Comparison of ENCODE assay signal across 1 cellular context in the genomic region with DNA sequence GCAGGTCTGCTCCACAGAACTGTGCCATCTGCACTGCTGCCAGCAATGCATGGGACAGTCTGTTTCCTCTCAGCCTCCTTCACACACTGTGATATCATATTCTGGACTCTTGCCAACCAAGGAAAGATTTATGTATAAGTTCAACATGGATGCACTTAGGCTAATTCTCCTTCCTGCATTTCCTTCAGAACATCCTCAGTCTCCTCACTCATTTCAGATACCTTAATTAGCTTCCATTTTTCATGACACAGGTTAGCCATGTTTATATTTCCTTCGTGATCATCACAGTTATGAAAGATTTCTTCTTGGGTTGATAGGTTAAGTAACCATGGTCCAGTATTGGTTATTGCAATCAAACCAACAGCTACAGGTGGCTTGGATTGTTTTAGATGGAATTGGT.
A peak's percentile ranks its signal among the peaks of the same experiment; 100 is the strongest.
TF ChIP-seq lines count a peak whose summit lies in the region.

No MANE protein-coding gene starts in this region.

TF ChIP-seq in K562, 482 proteins besides CTCF, POLR2A, EP300 and RAD21 (continued from another document and continues in another):
- TF ChIP-seq ETV5 (CRISPR knock-in tag; IDR thresholded peaks at IDR 0.05; ENCODE audit: low read depth) (no peak), ELF1 (tag; IDR thresholded peaks at IDR 0.05) (peak; percentile 24; the same call in 1 of the 2 replicates), ZNF717 (CRISPR knock-in tag; IDR thresholded peaks at IDR 0.05) (no peak), SLC30A9 (CRISPR knock-in tag; IDR thresholded peaks at IDR 0.05) (no peak), ZNF140 (CRISPR knock-in tag; IDR thresholded peaks at IDR 0.05) (peak; percentile 43; the same call in 1 of the 2 replicates), MECOM (CRISPR knock-in tag; IDR thresholded peaks at IDR 0.05) (peak; percentile 50; the same call in 1 of the 2 replicates), PRMT5 (CRISPR knock-in tag; IDR thresholded peaks at IDR 0.05) (no peak), ZNF311 (CRISPR knock-in tag; IDR thresholded peaks at IDR 0.05) (no peak), ZNF184 (CRISPR knock-in tag; IDR thresholded peaks at IDR 0.05) (no peak), TCF3 (CRISPR knock-in tag; IDR thresholded peaks at IDR 0.05) (no peak), KDM2B (CRISPR knock-in tag; IDR thresholded peaks at IDR 0.05) (no peak), SMAD3 (CRISPR knock-in tag; conservative IDR thresholded peaks at IDR 0.05) (peak; percentile 91), CAMTA2 (CRISPR knock-in tag; conservative IDR thresholded peaks at IDR 0.05) (no peak), ZNF766 (CRISPR knock-in tag; conservative IDR thresholded peaks at IDR 0.05) (peak; percentile 80), BACH1 (tag; IDR thresholded peaks at IDR 0.05) (peak; percentile 81), ZNF551 (CRISPR knock-in tag; IDR thresholded peaks at IDR 0.05) (no peak), HSF4 (CRISPR knock-in tag; IDR thresholded peaks at IDR 0.05; ENCODE audit: borderline replicate concordance) (peak; percentile 33; the same call in 1 of the 2 replicates), TCFL5 (CRISPR knock-in tag; conservative IDR thresholded peaks at IDR 0.05) (peak; percentile 84), ZNF146 (CRISPR knock-in tag; IDR thresholded peaks at IDR 0.05; ENCODE audit: unreplicated experiment) (no peak), ZNF695 (CRISPR knock-in tag; IDR thresholded peaks at IDR 0.05) (no peak), ZNF644 (tag; IDR thresholded peaks at IDR 0.05; ENCODE audit: low read depth) (peak; percentile 81; the same call in 1 of the 2 replicates), KAT7 (CRISPR knock-in tag; IDR thresholded peaks at IDR 0.05; ENCODE audit: borderline replicate concordance) (no peak), PHB (CRISPR knock-in tag; IDR thresholded peaks at IDR 0.05) (no peak), POLR2B (IDR thresholded peaks at IDR 0.05; ENCODE audit: low read depth, partially characterized antibody) (no peak), DNMT1 (IDR thresholded peaks at IDR 0.05) (no peak), SMARCE1 (IDR thresholded peaks at IDR 0.05) (no peak), ZNF583 (CRISPR knock-in tag; IDR thresholded peaks at IDR 0.05) (peak; percentile 93), NFIX (CRISPR knock-in tag; IDR thresholded peaks at IDR 0.05; ENCODE audit: low read depth) (peak; percentile 30; the same call in 1 of the 2 replicates), ZNF175 (CRISPR knock-in tag; IDR thresholded peaks at IDR 0.05; ENCODE audit: low read depth) (peak; percentile 85), MAFG (tag; conservative IDR thresholded peaks at IDR 0.05) (peak; percentile 36; the same call in 1 of the 2 replicates), ZNF197 (CRISPR knock-in tag; IDR thresholded peaks at IDR 0.05; ENCODE audit: low read depth) (peak; percentile 94), NR3C1 (CRISPR knock-in tag; IDR thresholded peaks at IDR 0.05) (no peak), NR4A1 (CRISPR knock-in tag; IDR thresholded peaks at IDR 0.05) (no peak), NR4A1 (tag; IDR thresholded peaks at IDR 0.05) (peak; percentile 96), ETV1 (tag; conservative IDR thresholded peaks at IDR 0.05; ENCODE audit: low read depth) (peak; percentile 72)
- TF ChIP-seq, protein P1, sequence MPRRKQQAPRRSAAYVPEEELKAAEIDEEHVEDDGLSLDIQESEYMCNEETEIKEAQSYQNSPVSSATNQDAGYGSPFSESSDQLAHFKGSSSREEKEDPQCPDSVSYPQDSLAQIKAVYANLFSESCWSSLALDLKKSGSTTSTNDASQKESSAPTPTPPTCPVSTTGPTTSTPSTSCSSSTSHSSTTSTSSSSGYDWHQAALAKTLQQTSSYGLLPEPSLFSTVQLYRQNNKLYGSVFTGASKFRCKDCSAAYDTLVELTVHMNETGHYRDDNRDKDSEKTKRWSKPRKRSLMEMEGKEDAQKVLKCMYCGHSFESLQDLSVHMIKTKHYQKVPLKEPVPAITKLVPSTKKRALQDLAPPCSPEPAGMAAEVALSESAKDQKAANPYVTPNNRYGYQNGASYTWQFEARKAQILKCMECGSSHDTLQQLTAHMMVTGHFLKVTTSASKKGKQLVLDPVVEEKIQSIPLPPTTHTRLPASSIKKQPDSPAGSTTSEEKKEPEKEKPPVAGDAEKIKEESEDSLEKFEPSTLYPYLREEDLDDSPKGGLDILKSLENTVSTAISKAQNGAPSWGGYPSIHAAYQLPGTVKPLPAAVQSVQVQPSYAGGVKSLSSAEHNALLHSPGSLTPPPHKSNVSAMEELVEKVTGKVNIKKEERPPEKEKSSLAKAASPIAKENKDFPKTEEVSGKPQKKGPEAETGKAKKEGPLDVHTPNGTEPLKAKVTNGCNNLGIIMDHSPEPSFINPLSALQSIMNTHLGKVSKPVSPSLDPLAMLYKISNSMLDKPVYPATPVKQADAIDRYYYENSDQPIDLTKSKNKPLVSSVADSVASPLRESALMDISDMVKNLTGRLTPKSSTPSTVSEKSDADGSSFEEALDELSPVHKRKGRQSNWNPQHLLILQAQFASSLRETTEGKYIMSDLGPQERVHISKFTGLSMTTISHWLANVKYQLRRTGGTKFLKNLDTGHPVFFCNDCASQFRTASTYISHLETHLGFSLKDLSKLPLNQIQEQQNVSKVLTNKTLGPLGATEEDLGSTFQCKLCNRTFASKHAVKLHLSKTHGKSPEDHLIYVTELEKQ (CRISPR knock-in tag; IDR thresholded peaks at IDR 0.05) = peak; percentile 65; the same call in 1 of the 2 replicates
- TF ChIP-seq, protein P2, sequence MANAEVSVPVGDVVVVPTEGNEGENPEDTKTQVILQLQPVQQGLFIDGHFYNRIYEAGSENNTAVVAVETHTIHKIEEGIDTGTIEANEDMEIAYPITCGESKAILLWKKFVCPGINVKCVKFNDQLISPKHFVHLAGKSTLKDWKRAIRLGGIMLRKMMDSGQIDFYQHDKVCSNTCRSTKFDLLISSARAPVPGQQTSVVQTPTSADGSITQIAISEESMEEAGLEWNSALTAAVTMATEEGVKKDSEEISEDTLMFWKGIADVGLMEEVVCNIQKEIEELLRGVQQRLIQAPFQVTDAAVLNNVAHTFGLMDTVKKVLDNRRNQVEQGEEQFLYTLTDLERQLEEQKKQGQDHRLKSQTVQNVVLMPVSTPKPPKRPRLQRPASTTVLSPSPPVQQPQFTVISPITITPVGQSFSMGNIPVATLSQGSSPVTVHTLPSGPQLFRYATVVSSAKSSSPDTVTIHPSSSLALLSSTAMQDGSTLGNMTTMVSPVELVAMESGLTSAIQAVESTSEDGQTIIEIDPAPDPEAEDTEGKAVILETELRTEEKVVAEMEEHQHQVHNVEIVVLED (CRISPR knock-in tag; IDR thresholded peaks at IDR 0.05) = 0 out of 2 replicates have a peak, but pooled peaks have one; percentile 16
- TF ChIP-seq, protein P3, sequence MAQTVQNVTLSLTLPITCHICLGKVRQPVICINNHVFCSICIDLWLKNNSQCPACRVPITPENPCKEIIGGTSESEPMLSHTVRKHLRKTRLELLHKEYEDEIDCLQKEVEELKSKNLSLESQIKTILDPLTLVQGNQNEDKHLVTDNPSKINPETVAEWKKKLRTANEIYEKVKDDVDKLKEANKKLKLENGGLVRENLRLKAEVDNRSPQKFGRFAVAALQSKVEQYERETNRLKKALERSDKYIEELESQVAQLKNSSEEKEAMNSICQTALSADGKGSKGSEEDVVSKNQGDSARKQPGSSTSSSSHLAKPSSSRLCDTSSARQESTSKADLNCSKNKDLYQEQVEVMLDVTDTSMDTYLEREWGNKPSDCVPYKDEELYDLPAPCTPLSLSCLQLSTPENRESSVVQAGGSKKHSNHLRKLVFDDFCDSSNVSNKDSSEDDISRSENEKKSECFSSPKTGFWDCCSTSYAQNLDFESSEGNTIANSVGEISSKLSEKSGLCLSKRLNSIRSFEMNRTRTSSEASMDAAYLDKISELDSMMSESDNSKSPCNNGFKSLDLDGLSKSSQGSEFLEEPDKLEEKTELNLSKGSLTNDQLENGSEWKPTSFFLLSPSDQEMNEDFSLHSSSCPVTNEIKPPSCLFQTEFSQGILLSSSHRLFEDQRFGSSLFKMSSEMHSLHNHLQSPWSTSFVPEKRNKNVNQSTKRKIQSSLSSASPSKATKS (CRISPR knock-in tag; IDR thresholded peaks at IDR 0.05) = no peak
- TF ChIP-seq, protein P4, sequence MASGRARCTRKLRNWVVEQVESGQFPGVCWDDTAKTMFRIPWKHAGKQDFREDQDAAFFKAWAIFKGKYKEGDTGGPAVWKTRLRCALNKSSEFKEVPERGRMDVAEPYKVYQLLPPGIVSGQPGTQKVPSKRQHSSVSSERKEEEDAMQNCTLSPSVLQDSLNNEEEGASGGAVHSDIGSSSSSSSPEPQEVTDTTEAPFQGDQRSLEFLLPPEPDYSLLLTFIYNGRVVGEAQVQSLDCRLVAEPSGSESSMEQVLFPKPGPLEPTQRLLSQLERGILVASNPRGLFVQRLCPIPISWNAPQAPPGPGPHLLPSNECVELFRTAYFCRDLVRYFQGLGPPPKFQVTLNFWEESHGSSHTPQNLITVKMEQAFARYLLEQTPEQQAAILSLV (tag; IDR thresholded peaks at IDR 0.05) = peak; percentile 78; the same call in 1 of the 2 replicates
- TF ChIP-seq, protein P5, sequence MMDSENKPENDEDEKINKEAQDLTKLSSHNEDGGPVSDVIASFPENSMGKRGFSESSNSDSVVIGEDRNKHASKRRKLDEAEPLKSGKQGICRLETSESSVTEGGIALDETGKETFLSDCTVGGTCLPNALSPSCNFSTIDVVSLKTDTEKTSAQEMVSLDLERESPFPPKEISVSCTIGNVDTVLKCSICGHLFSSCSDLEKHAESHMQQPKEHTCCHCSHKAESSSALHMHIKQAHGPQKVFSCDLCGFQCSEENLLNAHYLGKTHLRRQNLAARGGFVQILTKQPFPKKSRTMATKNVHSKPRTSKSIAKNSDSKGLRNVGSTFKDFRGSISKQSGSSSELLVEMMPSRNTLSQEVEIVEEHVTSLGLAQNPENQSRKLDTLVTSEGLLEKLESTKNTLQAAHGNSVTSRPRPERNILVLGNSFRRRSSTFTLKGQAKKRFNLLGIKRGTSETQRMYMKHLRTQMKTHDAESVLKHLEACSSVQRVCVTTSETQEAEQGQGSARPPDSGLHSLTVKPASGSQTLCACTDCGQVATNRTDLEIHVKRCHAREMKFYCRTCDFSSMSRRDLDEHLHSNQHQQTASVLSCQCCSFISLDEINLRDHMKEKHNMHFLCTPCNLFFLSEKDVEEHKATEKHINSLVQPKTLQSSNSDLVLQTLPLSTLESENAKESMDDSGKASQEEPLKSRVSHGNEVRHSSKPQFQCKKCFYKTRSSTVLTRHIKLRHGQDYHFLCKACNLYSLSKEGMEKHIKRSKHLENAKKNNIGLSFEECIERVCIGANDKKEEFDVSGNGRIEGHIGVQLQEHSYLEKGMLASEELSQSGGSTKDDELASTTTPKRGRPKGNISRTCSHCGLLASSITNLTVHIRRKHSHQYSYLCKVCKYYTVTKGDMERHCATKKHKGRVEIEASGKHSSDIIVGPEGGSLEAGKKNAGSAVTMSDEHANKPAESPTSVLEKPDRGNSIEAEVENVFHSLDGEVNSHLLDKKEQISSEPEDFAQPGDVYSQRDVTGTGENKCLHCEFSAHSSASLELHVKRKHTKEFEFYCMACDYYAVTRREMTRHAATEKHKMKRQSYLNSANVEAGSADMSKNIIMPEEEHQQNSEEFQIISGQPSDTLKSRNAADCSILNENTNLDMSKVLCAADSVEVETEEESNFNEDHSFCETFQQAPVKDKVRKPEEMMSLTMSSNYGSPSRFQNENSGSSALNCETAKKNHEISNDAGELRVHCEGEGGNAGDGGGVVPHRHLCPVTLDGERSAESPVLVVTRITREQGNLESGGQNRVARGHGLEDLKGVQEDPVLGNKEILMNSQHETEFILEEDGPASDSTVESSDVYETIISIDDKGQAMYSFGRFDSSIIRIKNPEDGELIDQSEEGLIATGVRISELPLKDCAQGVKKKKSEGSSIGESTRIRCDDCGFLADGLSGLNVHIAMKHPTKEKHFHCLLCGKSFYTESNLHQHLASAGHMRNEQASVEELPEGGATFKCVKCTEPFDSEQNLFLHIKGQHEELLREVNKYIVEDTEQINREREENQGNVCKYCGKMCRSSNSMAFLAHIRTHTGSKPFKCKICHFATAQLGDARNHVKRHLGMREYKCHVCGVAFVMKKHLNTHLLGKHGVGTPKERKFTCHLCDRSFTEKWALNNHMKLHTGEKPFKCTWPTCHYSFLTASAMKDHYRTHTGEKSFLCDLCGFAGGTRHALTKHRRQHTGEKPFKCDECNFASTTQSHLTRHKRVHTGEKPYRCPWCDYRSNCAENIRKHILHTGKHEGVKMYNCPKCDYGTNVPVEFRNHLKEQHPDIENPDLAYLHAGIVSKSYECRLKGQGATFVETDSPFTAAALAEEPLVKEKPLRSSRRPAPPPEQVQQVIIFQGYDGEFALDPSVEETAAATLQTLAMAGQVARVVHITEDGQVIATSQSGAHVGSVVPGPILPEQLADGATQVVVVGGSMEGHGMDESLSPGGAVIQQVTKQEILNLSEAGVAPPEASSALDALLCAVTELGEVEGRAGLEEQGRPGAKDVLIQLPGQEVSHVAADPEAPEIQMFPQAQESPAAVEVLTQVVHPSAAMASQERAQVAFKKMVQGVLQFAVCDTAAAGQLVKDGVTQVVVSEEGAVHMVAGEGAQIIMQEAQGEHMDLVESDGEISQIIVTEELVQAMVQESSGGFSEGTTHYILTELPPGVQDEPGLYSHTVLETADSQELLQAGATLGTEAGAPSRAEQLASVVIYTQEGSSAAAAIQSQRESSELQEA (IDR thresholded peaks at IDR 0.05; ENCODE audit: low read depth) = no peak
- TF ChIP-seq, protein P6, sequence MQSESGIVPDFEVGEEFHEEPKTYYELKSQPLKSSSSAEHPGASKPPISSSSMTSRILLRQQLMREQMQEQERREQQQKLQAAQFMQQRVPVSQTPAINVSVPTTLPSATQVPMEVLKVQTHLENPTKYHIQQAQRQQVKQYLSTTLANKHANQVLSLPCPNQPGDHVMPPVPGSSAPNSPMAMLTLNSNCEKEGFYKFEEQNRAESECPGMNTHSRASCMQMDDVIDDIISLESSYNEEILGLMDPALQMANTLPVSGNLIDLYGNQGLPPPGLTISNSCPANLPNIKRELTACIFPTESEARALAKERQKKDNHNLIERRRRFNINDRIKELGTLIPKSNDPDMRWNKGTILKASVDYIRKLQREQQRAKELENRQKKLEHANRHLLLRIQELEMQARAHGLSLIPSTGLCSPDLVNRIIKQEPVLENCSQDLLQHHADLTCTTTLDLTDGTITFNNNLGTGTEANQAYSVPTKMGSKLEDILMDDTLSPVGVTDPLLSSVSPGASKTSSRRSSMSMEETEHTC (IDR thresholded peaks at IDR 0.05) = no peak
- TF ChIP-seq, protein P7, sequence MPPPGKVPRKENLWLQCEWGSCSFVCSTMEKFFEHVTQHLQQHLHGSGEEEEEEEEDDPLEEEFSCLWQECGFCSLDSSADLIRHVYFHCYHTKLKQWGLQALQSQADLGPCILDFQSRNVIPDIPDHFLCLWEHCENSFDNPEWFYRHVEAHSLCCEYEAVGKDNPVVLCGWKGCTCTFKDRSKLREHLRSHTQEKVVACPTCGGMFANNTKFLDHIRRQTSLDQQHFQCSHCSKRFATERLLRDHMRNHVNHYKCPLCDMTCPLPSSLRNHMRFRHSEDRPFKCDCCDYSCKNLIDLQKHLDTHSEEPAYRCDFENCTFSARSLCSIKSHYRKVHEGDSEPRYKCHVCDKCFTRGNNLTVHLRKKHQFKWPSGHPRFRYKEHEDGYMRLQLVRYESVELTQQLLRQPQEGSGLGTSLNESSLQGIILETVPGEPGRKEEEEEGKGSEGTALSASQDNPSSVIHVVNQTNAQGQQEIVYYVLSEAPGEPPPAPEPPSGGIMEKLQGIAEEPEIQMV (tag; conservative IDR thresholded peaks at IDR 0.05; ENCODE audit: low read depth) = peak; percentile 91
- TF ChIP-seq, protein P8, sequence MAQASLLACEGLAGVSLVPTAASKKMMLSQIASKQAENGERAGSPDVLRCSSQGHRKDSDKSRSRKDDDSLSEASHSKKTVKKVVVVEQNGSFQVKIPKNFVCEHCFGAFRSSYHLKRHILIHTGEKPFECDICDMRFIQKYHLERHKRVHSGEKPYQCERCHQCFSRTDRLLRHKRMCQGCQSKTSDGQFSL (CRISPR knock-in tag; IDR thresholded peaks at IDR 0.05) = no peak
- TF ChIP-seq, protein P8 (tag; IDR thresholded peaks at IDR 0.05) = peak in 1 of 2 experiments; percentile 72; a peak in 1 of 4 replicates
